22 cellular contexts compared by ENCODE assay signal in genomic region chr1:113128116-113128515, GRCh38.
"Had no signal": no experiment of that assay in that cellular context is flagged by ENCODE, and none has a peak within 500 bp of the region (broad histone marks: within the 10 kb centered on the region; RNA-seq: fewer than 3 reads in every experiment).

No MANE protein-coding gene starts in this region.

- H3K9me3 Mint-ChIP-seq: activated B cell treated with CpG ODN at 0.5 μM for 24 hours; activated CD8-positive, alpha-beta T cell treated with anti-CD3 and anti-CD28 coated beads for 36 hours; activated naive CD8-positive, alpha-beta T cell treated with anti-CD3 and anti-CD28 coated beads, Interleukin-2, amount 10 ng/mL, durations not matched to agents 7 days and 5 days; activated T-helper 2 cell treated with anti-CD3 and anti-CD28 coated beads, Interferon-gamma antibody, Interleukin-2, Interleukin-4, amounts not matched to agents 10 μg/mL and 5 μg/mL and 100 μg/mL, durations not matched to agents 14 hours and 24 hours and 36 hours; mesothelial cell of epicardium; T-helper 1 cell treated with Interleukin-12 subunit alpha and Interleukin-12 subunit beta and Interleukin-4 antibody, amounts not matched to agents 30 μg/mL and 1 μg/mL, for 36 hours had no signal

- H3K9me3 ChIP-seq: left lung, sigmoid colon, SJCRH30, tibial artery had no signal

- H3K4me3 Mint-ChIP-seq: activated B cell treated with CpG ODN at 0.5 μM for 24 hours; activated CD8-positive, alpha-beta memory T cell treated with anti-CD3 and anti-CD28 coated beads, Interleukin-2, amount 10 ng/mL, durations not matched to agents 7 days and 5 days; activated CD8-positive, alpha-beta T cell treated with anti-CD3 and anti-CD28 coated beads for 36 hours; activated naive CD8-positive, alpha-beta T cell treated with anti-CD3 and anti-CD28 coated beads, Interleukin-2, amount 10 ng/mL, durations not matched to agents 7 days and 5 days; mesothelial cell of epicardium; T-helper 1 cell treated with Interleukin-12 subunit alpha and Interleukin-12 subunit beta and Interleukin-4 antibody, amounts not matched to agents 30 μg/mL and 1 μg/mL, for 36 hours had no signal

- H3K4me1 ChIP-seq: foreskin keratinocyte, SJCRH30 had no signal

- H3K27me3 Mint-ChIP-seq: activated B cell treated with CpG ODN at 0.5 μM for 24 hours; activated CD8-positive, alpha-beta memory T cell treated with anti-CD3 and anti-CD28 coated beads, Interleukin-2, amount 10 ng/mL, durations not matched to agents 7 days and 5 days; activated CD8-positive, alpha-beta T cell treated with anti-CD3 and anti-CD28 coated beads for 36 hours; activated naive CD8-positive, alpha-beta T cell treated with anti-CD3 and anti-CD28 coated beads, Interleukin-2, amount 10 ng/mL, durations not matched to agents 7 days and 5 days had no signal

- H3K27ac ChIP-seq: coronary artery, foreskin keratinocyte, left lung, sigmoid colon, SJCRH30, tibial artery had no signal

- H3K4me3 ChIP-seq: coronary artery, left lung, sigmoid colon, SJCRH30, tibial artery had no signal

- H3K27ac Mint-ChIP-seq: activated B cell treated with CpG ODN at 0.5 μM for 24 hours; activated CD8-positive, alpha-beta memory T cell treated with anti-CD3 and anti-CD28 coated beads, Interleukin-2, amount 10 ng/mL, durations not matched to agents 7 days and 5 days; activated CD8-positive, alpha-beta T cell treated with anti-CD3 and anti-CD28 coated beads for 36 hours; activated naive CD8-positive, alpha-beta T cell treated with anti-CD3 and anti-CD28 coated beads, Interleukin-2, amount 10 ng/mL, durations not matched to agents 7 days and 5 days; activated T-helper 2 cell treated with anti-CD3 and anti-CD28 coated beads, Interferon-gamma antibody, Interleukin-2, Interleukin-4, amounts not matched to agents 10 μg/mL and 5 μg/mL and 100 μg/mL, durations not matched to agents 14 hours and 24 hours and 36 hours; mesothelial cell of epicardium; T-helper 1 cell treated with Interleukin-12 subunit alpha and Interleukin-12 subunit beta and Interleukin-4 antibody, amounts not matched to agents 30 μg/mL and 1 μg/mL, for 36 hours had no signal

- ATAC-seq: activated CD8-positive, alpha-beta memory T cell treated with anti-CD3 and anti-CD28 coated beads, Interleukin-2, amount 10 ng/mL, durations not matched to agents 7 days and 5 days; activated CD8-positive, alpha-beta T cell treated with anti-CD3 and anti-CD28 coated beads for 36 hours; foreskin keratinocyte; left lung; stimulated activated naive CD8-positive, alpha-beta T cell treated with anti-CD3 and anti-CD28 coated beads, Interleukin-15, Interleukin-2, amounts not matched to agents 100 U/mL and 50 U/mL, for 24 hours had no signal

- H3K4me1 Mint-ChIP-seq: mesothelial cell of epicardium had no signal

- DNase-seq: activated B cell treated with CpG ODN at 0.5 μM for 24 hours; activated CD4-positive, alpha-beta T cell treated with anti-CD3 and anti-CD28 coated beads for 48 hours; activated CD8-positive, alpha-beta memory T cell treated with anti-CD3 and anti-CD28 coated beads, Interleukin-2, amount 10 ng/mL, durations not matched to agents 7 days and 5 days; activated CD8-positive, alpha-beta T cell treated with anti-CD3 and anti-CD28 coated beads for 36 hours; activated naive CD4-positive, alpha-beta T cell; activated naive CD8-positive, alpha-beta T cell treated with anti-CD3 and anti-CD28 coated beads, Interleukin-2, amount 10 ng/mL, durations not matched to agents 7 days and 5 days; amygdala; cerebellar nuclear complex; foreskin keratinocyte; kidney; left lung; nucleus accumbens; sigmoid colon; SJCRH30; stimulated activated CD4-positive, alpha-beta T cell treated with anti-CD3 and anti-CD28 coated beads, Interleukin-4, amount 100 ng/mL, for 1 hour; stimulated activated naive CD8-positive, alpha-beta T cell treated with anti-CD3 and anti-CD28 coated beads, Interleukin-15, Interleukin-2, amounts not matched to agents 100 U/mL and 50 U/mL, for 24 hours; T1000; tibial artery had no signal

- H3K27me3 ChIP-seq: foreskin keratinocyte, left lung, sigmoid colon, SJCRH30, tibial artery had no signal
